12 cellular contexts compared by ENCODE assay signal in genomic region chr13:79402074-79402635, GRCh38. TPM values are rescaled to one million over a fixed set of nuclear protein-coding genes. Genes with fewer than 3 reads are reported as not detected.
DNase-seq lines count a peak whose midpoint lies in the region; ATAC-seq and TF ChIP-seq lines count a peak whose summit lies in the region.
"Had no signal": no experiment of that assay in that cellular context is flagged by ENCODE, and none has a peak within 500 bp of the region (broad histone marks: within the 10 kb centered on the region; RNA-seq: fewer than 3 reads in every experiment).

No MANE protein-coding gene starts in this region.

- no peak overlapping the region for H3K4me3 Mint-ChIP-seq in CD8-positive, alpha-beta T cell
- H3K4me3 Mint-ChIP-seq in chondrocyte (ENCODE audit: unreplicated experiment) (no peak overlapping the region), neural crest cell (peak overlapping the region; percentile 41)

- peaks cover 39% of the 10 kb centered on the region for H3K36me3 Mint-ChIP-seq in CD8-positive, alpha-beta T cell
- H3K36me3 Mint-ChIP-seq in chondrocyte (ENCODE audit: low read depth) = peaks cover 2% of the 10 kb centered on the region
- H3K36me3 Mint-ChIP-seq in neural crest cell (ENCODE audit: low read depth) = peaks cover 12% of the 10 kb centered on the region

- intact Hi-C loops in CD8-positive, alpha-beta T cell (cut with DNase I, micrococcal nuclease) = loop anchor here (5.0 to 10.0 kb wide), 2 partner anchors 745 to 1707 kb away; partner anchors contain the start of genes OBI1 (in 1 of the 2) and SLAIN1 (in 1 of the 2)

- no peak overlapping the region for H3K27ac ChIP-seq in CD8-positive, alpha-beta T cell (ENCODE audit: low read depth, low read length)
- H3K27ac ChIP-seq in Karpas-422 (ENCODE audit: low read length) = peak overlapping the region; percentile 3; the same call in 1 of the 2 replicates

- POLR2A ChIA-PET in CD8-positive, alpha-beta T cell (lab: Charles Lee) = interaction anchor here (0.6 to 2.5 kb wide), 2 partner anchors 8 to 58 kb away, joined by 6 to 18 read pairs; no protein-coding TSS in a partner anchor

- no peaks in the 10 kb centered on the region for H3K36me3 ChIP-seq in CD8-positive, alpha-beta T cell (ENCODE audit: insufficient read depth, low read length)
- H3K36me3 ChIP-seq in Karpas-422 (ENCODE audit: insufficient read depth, low read length) = peaks cover 51% of the 10 kb centered on the region

- ATAC-seq in CD8-positive, alpha-beta T cell = no peak
- ATAC-seq in GM21619 (IDR thresholded peaks at IDR 0.05; ENCODE audit: unreplicated experiment) = no peak
- no peak for ATAC-seq in GM18519 (IDR thresholded peaks at IDR 0.05; ENCODE audit: low FRiP score, unreplicated experiment)

- DNase-seq in CD8-positive, alpha-beta T cell = no peak
- DNase-seq in Karpas-422 (no peak), chondrocyte (ENCODE audit: low spot score) (no peak), neural crest cell (ENCODE audit: low read depth, low spot score) (no peak)
- DNase-seq in activated effector memory CD4-positive, alpha-beta T cell treated with Interleukin-2 at 50 U/mL for 16 hours = no peak
- DNase-seq in activated effector memory CD4-positive, alpha-beta T cell treated with anti-CD3 and anti-CD28 coated beads, Interleukin-2, amount 50 U/mL, for 16 hours = no peak
- DNase-seq: activated CD8-positive, alpha-beta memory T cell treated with anti-CD3 and anti-CD28 coated beads, Interleukin-2, amount 50 U/mL, for 4 hours; DMS 273 treated with DMSO at 0.1 percent for 48 hours; retina; Right ventricle myocardium superior had no signal

- H3K4me2 ChIP-seq in Karpas-422 (ENCODE audit: low read depth, low read length, poor library complexity, severe bottlenecking) = peak overlapping the region; percentile 99

- no peaks in the 10 kb centered on the region for H3K9me3 ChIP-seq in CD8-positive, alpha-beta T cell (ENCODE audit: low read length)
- H3K9me3 ChIP-seq in Karpas-422 (ENCODE audit: low read length) = no peaks in the 10 kb centered on the region

- H3K9me3 Mint-ChIP-seq in CD8-positive, alpha-beta T cell = no peaks in the 10 kb centered on the region
- H3K9me3 Mint-ChIP-seq in chondrocyte (ENCODE audit: low read depth) (no peaks in the 10 kb centered on the region), neural crest cell (no peaks in the 10 kb centered on the region)

- peaks cover 100% of the 10 kb centered on the region for H3K79me2 ChIP-seq in Karpas-422 (ENCODE audit: low read length)

- peaks cover 65% of the 10 kb centered on the region for H3K4me1 ChIP-seq in CD8-positive, alpha-beta T cell (ENCODE audit: insufficient read depth, low read length)
- H3K4me1 ChIP-seq in Karpas-422 (ENCODE audit: low read length) = peaks cover 45% of the 10 kb centered on the region

- no peak overlapping the region for H3K4me3 ChIP-seq in CD8-positive, alpha-beta T cell (ENCODE audit: low read depth, low read length)
- H3K4me3 ChIP-seq in Karpas-422 (ENCODE audit: low read length) = peak overlapping the region; percentile 95; the same call in 1 of the 2 replicates

- peaks cover 47% of the 10 kb centered on the region for H3K4me1 Mint-ChIP-seq in CD8-positive, alpha-beta T cell (ENCODE audit: low read depth)
- peaks cover 24% of the 10 kb centered on the region for H3K4me1 Mint-ChIP-seq in chondrocyte (ENCODE audit: low read depth)
- peaks cover 38% of the 10 kb centered on the region for H3K4me1 Mint-ChIP-seq in neural crest cell

- no peaks in the 10 kb centered on the region for H3K9me2 ChIP-seq in Karpas-422 (replicated peaks; ENCODE audit: insufficient read depth, low read length)

- H3K27ac Mint-ChIP-seq in CD8-positive, alpha-beta T cell = peak overlapping the region; percentile 83
- H3K27ac Mint-ChIP-seq in chondrocyte (ENCODE audit: unreplicated experiment) = peak overlapping the region; percentile 65
- peak overlapping the region; percentile 3 for H3K27ac Mint-ChIP-seq in neural crest cell (ENCODE audit: unreplicated experiment)

- peak overlapping the region; percentile 8; the same call in 1 of the 2 replicates for H3K9ac ChIP-seq in Karpas-422 (ENCODE audit: low read length)

- H3K27me3 Mint-ChIP-seq in CD8-positive, alpha-beta T cell (ENCODE audit: low read depth) = no peaks in the 10 kb centered on the region
- H3K27me3 Mint-ChIP-seq in chondrocyte (ENCODE audit: low read depth) (no peaks in the 10 kb centered on the region), neural crest cell (ENCODE audit: low read depth) (no peaks in the 10 kb centered on the region)

- TF ChIP-seq CTCF in CD8-positive, alpha-beta T cell (IDR thresholded peaks at IDR 0.05) = no peak
- no peak for TF ChIP-seq CTCF in chondrocyte (IDR thresholded peaks at IDR 0.05)
- no peak for TF ChIP-seq CTCF in neural crest cell (conservative IDR thresholded peaks at IDR 0.05)

- H2AFZ ChIP-seq in Karpas-422 (ENCODE audit: low read length) = no peak overlapping the region

- H4K20me1 ChIP-seq in Karpas-422 (ENCODE audit: insufficient read depth, low read depth, low read length) = peaks cover 28% of the 10 kb centered on the region

- CTCF ChIA-PET in CD8-positive, alpha-beta T cell (lab: Charles Lee) = interaction anchor here (0.6 to 6.3 kb wide), 3 partner anchors 9 to 22 kb away, joined by 3 to 53 read pairs (median 3); no protein-coding TSS in a partner anchor

- H3K27me3 ChIP-seq in CD8-positive, alpha-beta T cell (ENCODE audit: insufficient read depth, low read length) = no peaks in the 10 kb centered on the region
- no peaks in the 10 kb centered on the region for H3K27me3 ChIP-seq in Karpas-422 (ENCODE audit: low read length)

RNA-seq across cellular contexts. Expression of gene RBM26, which starts 3.9 kb away (rescaled TPM):
- 10 to 100 TPM; 55.7 to 61.1 TPM for total RNA-seq in CD8-positive, alpha-beta T cell
- total RNA-seq in Karpas-422 (2014; rRNA removed; shearing (Covaris generic); ENCODE audit: low replicate concordance) = 32.9 and 55.4 TPM in 2 replicates
- total RNA-seq in chondrocyte (29.1 to 37.5 TPM (median 29.6 TPM) in 3 replicates), neural crest cell (78.1 and 81.2 TPM in 2 replicates)

Comparison
In these comparisons a context has a peak if more than half of its experiments do, and no peak if none do; other contexts are left out.
1. H3K27ac Mint-ChIP-seq: peak in every context shown above with its lines; median percentile 83 in CD8-positive, alpha-beta T cell; 65 in chondrocyte; 3 in neural crest cell.